ENCODE assay signal across 8 cellular contexts in genomic region chrX:47143894-47144625, GRCh38. TPM values are rescaled to one million over a fixed set of nuclear protein-coding genes. Genes with fewer than 3 reads are reported as not detected.
DNase-seq lines count a peak whose midpoint lies in the region; ATAC-seq, FAIRE-seq and TF ChIP-seq lines count a peak whose summit lies in the region.

No MANE protein-coding gene starts in this region.

- H3K4me1 Mint-ChIP-seq in stimulated activated naive CD8-positive, alpha-beta T cell treated with anti-CD3 and anti-CD28 coated beads, Interleukin-15, amount 100 ng/mL, for 72 hours: peaks cover 32% of the 10 kb centered on the region

- no peak for TF ChIP-seq CTCF in coronary artery (IDR thresholded peaks at IDR 0.05)
- no peak for TF ChIP-seq CTCF in liver (IDR thresholded peaks at IDR 0.05; ENCODE audit: low read depth, low read length, missing input control)

- TF ChIP-seq RAD21 in liver (IDR thresholded peaks at IDR 0.05): no peak

- peak overlapping the region; percentile 51 to 86 for H3K9ac ChIP-seq in liver (ENCODE audit: low read depth in 1 of 2, low read length in 2 of 2)

- DNase-seq in AG08396 (ENCODE audit: low spot score): peak; percentile 47
- DNase-seq in GM12891 (ENCODE audit: insufficient read length, low spot score): no peak
- peak; percentile 39 for DNase-seq in RPMI7951 (ENCODE audit: low read depth)
- DNase-seq in coronary artery (ENCODE audit: low spot score): peak; percentile 79
- DNase-seq in stimulated activated naive CD8-positive, alpha-beta T cell treated with anti-CD3 and anti-CD28 coated beads, Interleukin-15, amount 100 ng/mL, for 72 hours: no peak
- no peak for DNase-seq in NCI-H2196 (lab: John Stamatoyannopoulos, UW; ENCODE audit: unreplicated experiment)

- peaks cover 0 to 15% (median 4%) of the 10 kb centered on the region in 4 donors for H3K36me3 ChIP-seq in liver (ENCODE audit: control insufficient read depth in 4 of 4, insufficient read depth in 3 of 4, low read depth in 1 of 4, low read length in 3 of 4)

- H3K27ac ChIP-seq in coronary artery (peak overlapping the region; percentile 77 to 96), liver (ENCODE audit: low read depth in 1 of 2, low read length in 2 of 2) (peak overlapping the region; percentile 78 to 88)

- H3K27ac Mint-ChIP-seq in stimulated activated naive CD8-positive, alpha-beta T cell treated with anti-CD3 and anti-CD28 coated beads, Interleukin-15, amount 100 ng/mL, for 72 hours: peak overlapping the region; percentile 99 to 100

- H3K4me3 Mint-ChIP-seq in stimulated activated naive CD8-positive, alpha-beta T cell treated with anti-CD3 and anti-CD28 coated beads, Interleukin-15, amount 100 ng/mL, for 72 hours: peak overlapping the region; percentile 98 to 99

- H3K4me1 ChIP-seq in liver (ENCODE audit: control insufficient read depth in 4 of 4, insufficient read depth in 4 of 4, low read length in 3 of 4): peaks cover 6 to 24% (median 17%) of the 10 kb centered on the region in 4 donors

- ATAC-seq in HG03064 (IDR thresholded peaks at IDR 0.05; ENCODE audit: low read depth, unreplicated experiment): peak; percentile 6
- ATAC-seq in stimulated activated naive CD8-positive, alpha-beta T cell treated with anti-CD3 and anti-CD28 coated beads, Interleukin-15, amount 100 ng/mL, for 72 hours: peak; percentile 18

- H3K27me3 ChIP-seq in liver (ENCODE audit: control insufficient read depth in 4 of 4, insufficient read depth in 4 of 4, low read length in 3 of 4): no peaks in the 10 kb centered on the region

- H3K9me3 ChIP-seq in liver (ENCODE audit: control insufficient read depth in 4 of 4, low read length in 3 of 4): no peaks in the 10 kb centered on the region

- H3K9me3 Mint-ChIP-seq in stimulated activated naive CD8-positive, alpha-beta T cell treated with anti-CD3 and anti-CD28 coated beads, Interleukin-15, amount 100 ng/mL, for 72 hours: no peaks in the 10 kb centered on the region

- no peaks in the 10 kb centered on the region for H3K27me3 Mint-ChIP-seq in stimulated activated naive CD8-positive, alpha-beta T cell treated with anti-CD3 and anti-CD28 coated beads, Interleukin-15, amount 100 ng/mL, for 72 hours

- peak; percentile 81 for FAIRE-seq in GM12891 (lab: Jason Lieb, UNC)

- no peak for TF ChIP-seq POLR2A in GM12891 (IDR thresholded peaks at IDR 0.05; ENCODE audit: low read depth, low read length)

- H3K4me3 ChIP-seq in coronary artery (peak overlapping the region; percentile 76), liver (ENCODE audit: low read depth in 1 of 3, low read length in 3 of 3) (peak overlapping the region; percentile 75 to 87 (median 75))

- WGBS in liver: 4% methylated on average over 45 of the region's 46 CpGs

TF ChIP-seq in GM12891, 5 proteins besides CTCF, POLR2A, EP300 and RAD21:
- TF ChIP-seq SPI1 (IDR thresholded peaks at IDR 0.05; ENCODE audit: low read depth, low read length) (no peak), PAX5 (IDR thresholded peaks at IDR 0.05; ENCODE audit: insufficient read depth, low read length, severe bottlenecking) (no peak), POLR2AphosphoS5 (IDR thresholded peaks at IDR 0.05; ENCODE audit: low read depth, low read length) (no peak), POU2F2 (IDR thresholded peaks at IDR 0.05; ENCODE audit: low read depth, low read length) (no peak), TAF1 (IDR thresholded peaks at IDR 0.05; ENCODE audit: low read depth, low read length) (no peak)

TF ChIP-seq in liver, 16 proteins besides CTCF, POLR2A, EP300 and RAD21:
- TF ChIP-seq REST (IDR thresholded peaks at IDR 0.05): no peak
- TF ChIP-seq TAF1 (conservative IDR thresholded peaks at IDR 0.05): no peak
- no peak for TF ChIP-seq HNF4G (IDR thresholded peaks at IDR 0.05)
- TF ChIP-seq NR2F2 (IDR thresholded peaks at IDR 0.05): no peak
- TF ChIP-seq RXRA (IDR thresholded peaks at IDR 0.05): no peak
- no peak for TF ChIP-seq SP1 (IDR thresholded peaks at IDR 0.05)
- no peak for TF ChIP-seq HNF4A (conservative IDR thresholded peaks at IDR 0.05)
- TF ChIP-seq ZBTB33 (IDR thresholded peaks at IDR 0.05): no peak
- TF ChIP-seq MAX (IDR thresholded peaks at IDR 0.05): no peak
- no peak for TF ChIP-seq JUND (IDR thresholded peaks at IDR 0.05)
- TF ChIP-seq FOXA2 (IDR thresholded peaks at IDR 0.05): no peak
- no peak for TF ChIP-seq YY1 (IDR thresholded peaks at IDR 0.05)
- TF ChIP-seq, protein P1, sequence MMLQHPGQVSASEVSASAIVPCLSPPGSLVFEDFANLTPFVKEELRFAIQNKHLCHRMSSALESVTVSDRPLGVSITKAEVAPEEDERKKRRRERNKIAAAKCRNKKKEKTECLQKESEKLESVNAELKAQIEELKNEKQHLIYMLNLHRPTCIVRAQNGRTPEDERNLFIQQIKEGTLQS (IDR thresholded peaks at IDR 0.05): no peak
- TF ChIP-seq EGR1 (IDR thresholded peaks at IDR 0.05; ENCODE audit: low read depth in 2 of 2): no peak
- TF ChIP-seq FOXA1 (IDR thresholded peaks at IDR 0.05): no peak
- TF ChIP-seq GABPA (IDR thresholded peaks at IDR 0.05 in 1 of 2, conservative IDR thresholded peaks at IDR 0.05 in 1 of 2): no peak

RNA-seq across cellular contexts. Expression of gene NDUFB11, which starts 0.4 kb away (rescaled TPM):
- polyA plus RNA-seq in GM12891 (2012; ENCODE audit: low read depth, missing spikeins): 99.7 TPM
- 172 and 213 TPM in 2 replicates for total RNA-seq in RPMI7951 (2014; rRNA removed; shearing (Covaris generic))
- 10 to 100 TPM; 23.6 to 54.6 TPM for total RNA-seq in liver
- 100 to 1,000 TPM in 1 of 2 donors, 10 to 100 TPM in 1; 78.4 to 127 TPM for polyA plus RNA-seq in liver

RNA-seq across cellular contexts. Expression of gene RBM10, which starts 1.0 kb away (rescaled TPM):
- polyA plus RNA-seq in GM12891 (2012; ENCODE audit: low read depth, missing spikeins): 30.0 TPM
- 36.6 and 41.7 TPM in 2 replicates for total RNA-seq in RPMI7951 (2014; rRNA removed; shearing (Covaris generic))
- total RNA-seq in liver: 10 to 100 TPM; 19.9 to 26.6 TPM
- polyA plus RNA-seq in liver: 10 to 100 TPM in 1 of 2 donors, 1 to 10 TPM in 1; 8.2 to 15.0 TPM

RNA-seq across cellular contexts. Expression of gene UBA1, which starts 49.6 kb away (rescaled TPM):
- polyA plus RNA-seq in GM12891 (2012; ENCODE audit: low read depth, missing spikeins): 126 TPM
- 254 and 283 TPM in 2 replicates for total RNA-seq in RPMI7951 (2014; rRNA removed; shearing (Covaris generic))
- 10 to 100 TPM; 59.6 to 85.4 TPM for total RNA-seq in liver
- polyA plus RNA-seq in liver: 10 to 100 TPM; 39.8 to 77.7 TPM

Comparison
In these comparisons a context has a peak if more than half of its experiments do, and no peak if none do; other contexts are left out.
1. DNase-seq: peak in AG08396 (single experiment), RPMI7951 (single experiment) and coronary artery (single experiment); none in GM12891 (single experiment), stimulated activated naive CD8-positive, alpha-beta T cell treated with anti-CD3 and anti-CD28 coated beads, Interleukin-15, amount 100 ng/mL, for 72 hours (0 of 2) and NCI-H2196 (single experiment).